1 cellular context compared by ENCODE assay signal in the genomic region with DNA sequence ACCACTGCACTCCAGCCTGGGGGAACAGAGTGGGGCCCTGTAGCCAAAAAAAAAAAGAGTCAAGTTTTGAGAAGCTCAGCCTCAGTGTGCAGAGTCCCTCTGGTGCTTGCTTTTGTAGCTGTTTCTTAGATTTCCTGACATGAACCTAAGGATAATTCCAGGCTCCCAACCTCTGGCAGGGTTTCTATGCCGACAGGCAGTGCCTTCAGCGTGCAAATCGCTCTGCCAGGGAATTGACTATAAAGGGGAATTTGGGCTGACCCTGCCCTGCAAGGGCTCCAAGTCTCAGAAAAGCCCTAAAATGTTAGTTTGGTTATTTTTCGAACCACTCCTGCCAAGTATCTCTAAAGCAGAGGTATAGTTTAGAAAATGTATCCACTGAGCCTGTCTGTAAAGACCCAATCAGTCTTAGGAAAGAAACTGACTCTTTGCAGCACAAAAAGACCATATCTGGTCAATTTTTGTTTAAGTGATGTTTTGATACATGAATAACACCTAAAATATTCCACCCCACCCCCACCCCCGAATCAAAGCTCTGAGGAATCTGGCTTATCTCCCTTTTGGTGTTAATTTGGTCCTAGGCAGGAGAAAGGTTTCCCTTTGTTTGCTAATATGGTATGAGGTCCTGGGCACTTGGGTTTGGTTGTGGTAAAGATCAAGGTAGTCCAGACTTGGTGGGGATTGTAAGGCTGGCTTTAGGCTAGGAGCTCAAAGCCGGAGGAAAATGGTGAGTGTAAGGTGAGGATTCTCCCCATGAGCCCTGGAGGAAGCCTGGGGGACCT.
TF ChIP-seq lines count a peak whose summit lies in the region.

No MANE protein-coding gene starts in this region.

TF ChIP-seq in IMR-90, 13 proteins besides CTCF, POLR2A, EP300 and RAD21:
- TF ChIP-seq CHD1 (IDR thresholded peaks at IDR 0.05; ENCODE audit: low read depth, low read length), result no peak
- no peak for TF ChIP-seq MAFK (IDR thresholded peaks at IDR 0.05; ENCODE audit: low read depth, low read length)
- TF ChIP-seq CEBPB (IDR thresholded peaks at IDR 0.05; ENCODE audit: low read depth, low read length), result no peak
- no peak for TF ChIP-seq NFE2L2 (IDR thresholded peaks at IDR 0.05; ENCODE audit: low read depth, low read length)
- TF ChIP-seq USF2 (IDR thresholded peaks at IDR 0.05; ENCODE audit: low read depth, low read length), result no peak
- TF ChIP-seq, protein P1, sequence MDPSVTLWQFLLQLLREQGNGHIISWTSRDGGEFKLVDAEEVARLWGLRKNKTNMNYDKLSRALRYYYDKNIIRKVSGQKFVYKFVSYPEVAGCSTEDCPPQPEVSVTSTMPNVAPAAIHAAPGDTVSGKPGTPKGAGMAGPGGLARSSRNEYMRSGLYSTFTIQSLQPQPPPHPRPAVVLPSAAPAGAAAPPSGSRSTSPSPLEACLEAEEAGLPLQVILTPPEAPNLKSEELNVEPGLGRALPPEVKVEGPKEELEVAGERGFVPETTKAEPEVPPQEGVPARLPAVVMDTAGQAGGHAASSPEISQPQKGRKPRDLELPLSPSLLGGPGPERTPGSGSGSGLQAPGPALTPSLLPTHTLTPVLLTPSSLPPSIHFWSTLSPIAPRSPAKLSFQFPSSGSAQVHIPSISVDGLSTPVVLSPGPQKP (IDR thresholded peaks at IDR 0.05; ENCODE audit: borderline replicate concordance, low read depth, low read length), result no peak
- no peak for TF ChIP-seq BHLHE40 (IDR thresholded peaks at IDR 0.05; ENCODE audit: low read depth, low read length)
- no peak for TF ChIP-seq FOS (IDR thresholded peaks at IDR 0.05; ENCODE audit: low read depth, low read length)
- TF ChIP-seq MAZ (IDR thresholded peaks at IDR 0.05; ENCODE audit: borderline replicate concordance, low read depth, low read length), result no peak
- TF ChIP-seq MXI1 (IDR thresholded peaks at IDR 0.05; ENCODE audit: borderline replicate concordance, low read depth, low read length), result no peak
- TF ChIP-seq RCOR1 (IDR thresholded peaks at IDR 0.05; ENCODE audit: insufficient replicate concordance, low read length), result no peak
- TF ChIP-seq SMC3 (IDR thresholded peaks at IDR 0.05; ENCODE audit: low read depth, low read length), result no peak
- no peak for TF ChIP-seq RFX5 (IDR thresholded peaks at IDR 0.05; ENCODE audit: low read depth, low read length)
TF ChIP-seq in IMR-90: peak in this region for 0.
